In genomic region chr5:37893414-37894134, GRCh38 we compare ENCODE assay signal across 24 cellular contexts. TPM values are rescaled to one million over a fixed set of nuclear protein-coding genes. Genes with fewer than 3 reads are reported as not detected.
"Had no signal": no experiment of that assay in that cellular context is flagged by ENCODE, and none has a peak within 500 bp of the region (broad histone marks: within the 10 kb centered on the region; RNA-seq: fewer than 3 reads in every experiment).

No MANE protein-coding gene starts in this region.

- DNase-seq: effector CD4-positive, alpha-beta T cell; endodermal cell; erythroblast; heart right ventricle; islet precursor cell; left ventricle myocardium inferior; lower lobe of right lung; midbrain; naive thymus-derived CD4-positive, alpha-beta T cell; small intestine; stimulated activated CD4-positive, alpha-beta T cell treated with anti-CD3 and anti-CD28 coated beads, Interleukin-2, amount 100 ng/mL, for 48 hours; stimulated activated naive CD8-positive, alpha-beta T cell treated with anti-CD3 and anti-CD28 coated beads, Interleukin-15, Interleukin-2, amounts not matched to agents 100 U/mL and 50 U/mL, for 24 hours; tibial artery; upper lobe of left lung; uterus had no signal

- H3K4me1 ChIP-seq: left ventricle myocardium inferior, lower lobe of right lung, tibial artery, upper lobe of left lung, uterus had no signal

- H3K9me3 ChIP-seq: lower lobe of right lung, neutrophil, tibial artery, upper lobe of left lung, uterus had no signal

- ATAC-seq: heart right ventricle; lower lobe of right lung; naive thymus-derived CD4-positive, alpha-beta T cell; sciatic nerve; stimulated activated naive CD8-positive, alpha-beta T cell treated with anti-CD3 and anti-CD28 coated beads, Interleukin-15, Interleukin-2, amounts not matched to agents 100 U/mL and 50 U/mL, for 24 hours had no signal

- H3K36me3 ChIP-seq: heart right ventricle, left ventricle myocardium inferior, lower lobe of right lung, neutrophil, tibial artery, upper lobe of left lung, uterus had no signal

- H3K9me3 Mint-ChIP-seq: endodermal cell, memory B cell had no signal

- H3K27ac ChIP-seq: coronary artery, heart right ventricle, left ventricle myocardium inferior, lower lobe of right lung, neutrophil, tibial artery, upper lobe of left lung, uterus had no signal

- H3K27ac Mint-ChIP-seq: endodermal cell; memory B cell; naive thymus-derived CD4-positive, alpha-beta T cell had no signal

- H3K4me3 ChIP-seq: coronary artery, heart right ventricle, left ventricle myocardium inferior, lower lobe of right lung, tibial artery, upper lobe of left lung, uterus had no signal

- H3K36me3 Mint-ChIP-seq: memory B cell; naive thymus-derived CD4-positive, alpha-beta T cell had no signal

- H3K27me3 ChIP-seq: tibial artery, upper lobe of left lung, uterus had no signal

RNA-seq across cellular contexts. Expression of gene GDNF, which starts 53.7 kb away (rescaled TPM):
- total RNA-seq: dermis microvascular lymphatic vessel endothelial cell; endothelial cell of umbilical vein; frontal cortex; lower lobe of right lung; naive thymus-derived CD4-positive, alpha-beta T cell; pulmonary artery endothelial cell; sciatic nerve had no signal
- polyA plus RNA-seq: endothelial cell of umbilical vein; naive thymus-derived CD4-positive, alpha-beta T cell; neural cell had no signal
